Comparison of ENCODE assay signal across 10 cellular contexts in genomic region chr20:62806383-62807050, GRCh38. TPM values are rescaled to one million over a fixed set of nuclear protein-coding genes. Genes with fewer than 3 reads are reported as not detected.
DNase-seq lines count a peak whose midpoint lies in the region; ATAC-seq and TF ChIP-seq lines count a peak whose summit lies in the region.
"Had no signal": no experiment of that assay in that cellular context is flagged by ENCODE, and none has a peak within 500 bp of the region (broad histone marks: within the 10 kb centered on the region; RNA-seq: fewer than 3 reads in every experiment).

No MANE protein-coding gene starts in this region.

- H3K4me1 ChIP-seq in right lobe of liver (peaks cover 0 to 37% (median 10%) of the 10 kb centered on the region in 4 donors), tibial artery (peaks cover 0 to 54% (median 26%) of the 10 kb centered on the region in 4 donors)
- H3K4me1 ChIP-seq in effector memory CD4-positive, alpha-beta T cell (ENCODE audit: control insufficient read depth, insufficient read depth, low read length, poor library complexity, severe bottlenecking), result peaks cover 23% of the 10 kb centered on the region

- H3K27me3 Mint-ChIP-seq in activated naive CD4-positive, alpha-beta T cell treated with anti-CD3 and anti-CD28 coated beads for 36 hours (ENCODE audit: low read depth), result no peaks in the 10 kb centered on the region
- no peaks in the 10 kb centered on the region for H3K27me3 Mint-ChIP-seq in activated T-helper 17 cell treated with anti-CD3 and anti-CD28 coated beads, Interleukin-2, amount 50 U/mL, for 72 hours

- peaks cover 8% of the 10 kb centered on the region for H3K36me3 Mint-ChIP-seq in activated naive CD4-positive, alpha-beta T cell treated with anti-CD3 and anti-CD28 coated beads for 36 hours (ENCODE audit: low read depth)
- peaks cover 62% of the 10 kb centered on the region for H3K36me3 Mint-ChIP-seq in activated T-helper 17 cell treated with anti-CD3 and anti-CD28 coated beads, Interleukin-2, amount 50 U/mL, for 72 hours (ENCODE audit: low read depth)

- TF ChIP-seq POLR2A in right lobe of liver (IDR thresholded peaks at IDR 0.05), result no peak

- DNase-seq in activated naive CD4-positive, alpha-beta T cell treated with anti-CD3 and anti-CD28 coated beads for 36 hours, result no peak
- no peak for DNase-seq in activated naive CD4-positive, alpha-beta T cell (lab: John Stamatoyannopoulos, UW)
- DNase-seq in right lobe of liver (no peak), tibial artery (no peak), AG20443 (ENCODE audit: low spot score) (no peak), NK-92 (lab: John Stamatoyannopoulos, UW; ENCODE audit: unreplicated experiment) (no peak)
- DNase-seq in effector memory CD4-positive, alpha-beta T cell, result no peak
- DNase-seq: foreskin keratinocyte, NCI-H146 had no signal

- H3K9me3 ChIP-seq in right lobe of liver (no peaks in the 10 kb centered on the region), tibial artery (no peaks in the 10 kb centered on the region)
- H3K9me3 ChIP-seq in effector memory CD4-positive, alpha-beta T cell (ENCODE audit: control insufficient read depth, low read length), result no peaks in the 10 kb centered on the region

- H3K4me3 ChIP-seq in right lobe of liver, result peak overlapping the region; percentile 83 to 99 (median 98)
- peak overlapping the region; percentile 84 to 92 for H3K4me3 ChIP-seq in tibial artery
- no peak overlapping the region for H3K4me3 ChIP-seq in effector memory CD4-positive, alpha-beta T cell (ENCODE audit: insufficient read depth, low read depth, low read length, poor library complexity, severe bottlenecking)

- WGBS in right lobe of liver (ENCODE audit: insufficient coverage, low coverage, low lambda C conversion rate, missing lambda C conversion rate), result 19% methylated on average over 3 of the region's 11 CpGs

- H3K4me3 Mint-ChIP-seq in activated naive CD4-positive, alpha-beta T cell treated with anti-CD3 and anti-CD28 coated beads for 36 hours, result peak overlapping the region; percentile 79
- H3K4me3 Mint-ChIP-seq in activated T-helper 17 cell treated with anti-CD3 and anti-CD28 coated beads, Interleukin-2, amount 50 U/mL, for 72 hours, result peak overlapping the region; percentile 78

- TF ChIP-seq CTCF in right lobe of liver (IDR thresholded peaks at IDR 0.05) (no peak), tibial artery (IDR thresholded peaks at IDR 0.05) (no peak)

- H3K4me1 Mint-ChIP-seq in activated naive CD4-positive, alpha-beta T cell treated with anti-CD3 and anti-CD28 coated beads for 36 hours (ENCODE audit: low read depth), result peaks cover 24% of the 10 kb centered on the region
- H3K4me1 Mint-ChIP-seq in activated T-helper 17 cell treated with anti-CD3 and anti-CD28 coated beads, Interleukin-2, amount 50 U/mL, for 72 hours, result no peaks in the 10 kb centered on the region

- ATAC-seq in activated T-helper 17 cell treated with anti-CD3 and anti-CD28 coated beads, Interleukin-2, amount 50 U/mL, for 72 hours (replicated peaks), result no peak
- no peak for ATAC-seq in right lobe of liver

- no peak overlapping the region for H3K27ac Mint-ChIP-seq in activated naive CD4-positive, alpha-beta T cell treated with anti-CD3 and anti-CD28 coated beads for 36 hours
- H3K27ac Mint-ChIP-seq in activated T-helper 17 cell treated with anti-CD3 and anti-CD28 coated beads, Interleukin-2, amount 50 U/mL, for 72 hours, result peak overlapping the region; percentile 80

- CTCF ChIA-PET in activated naive CD4-positive, alpha-beta T cell treated with anti-CD3 and anti-CD28 coated beads for 36 hours (lab: Charles Lee), result interaction anchor here (0.5 to 1.4 kb wide), 2 partner anchors 27 to 128 kb away, joined by 4 read pairs; no protein-coding TSS in a partner anchor

- H3K27me3 ChIP-seq in right lobe of liver (no peaks in the 10 kb centered on the region), tibial artery (no peaks in the 10 kb centered on the region)
- H3K27me3 ChIP-seq in effector memory CD4-positive, alpha-beta T cell (replicated peaks; ENCODE audit: control insufficient read depth, insufficient read depth, low read length, poor library complexity, severe bottlenecking), result no peaks in the 10 kb centered on the region
- H3K27me3 ChIP-seq: foreskin keratinocyte had no signal

- no peaks in the 10 kb centered on the region for H3K9me3 Mint-ChIP-seq in activated naive CD4-positive, alpha-beta T cell treated with anti-CD3 and anti-CD28 coated beads for 36 hours
- H3K9me3 Mint-ChIP-seq in activated T-helper 17 cell treated with anti-CD3 and anti-CD28 coated beads, Interleukin-2, amount 50 U/mL, for 72 hours, result no peaks in the 10 kb centered on the region

- intact Hi-C loops in activated naive CD4-positive, alpha-beta T cell treated with anti-CD3 and anti-CD28 coated beads for 36 hours (cut with micrococcal nuclease), result loop anchor here (1.0 to 5.0 kb wide), 3 partner anchors 104 to 399 kb away; partner anchors contain the start of gene CABLES2
- intact Hi-C loops in right lobe of liver (cut with DNase I) (no loop called here), tibial artery (cut with DNase I; ENCODE audit: low total_unique reads) (loop anchor here (5.0 to 10.0 kb wide), 2 partner anchors 58 to 139 kb away; partner anchors contain the start of gene TCFL5)

- H3K36me3 ChIP-seq in right lobe of liver, result peaks cover 8 to 41% (median 27%) of the 10 kb centered on the region in 4 donors
- H3K36me3 ChIP-seq in tibial artery, result peaks cover 38 to 50% (median 48%) of the 10 kb centered on the region in 3 donors
- H3K36me3 ChIP-seq in effector memory CD4-positive, alpha-beta T cell (ENCODE audit: control insufficient read depth, insufficient read depth, low read length), result peaks cover 37% of the 10 kb centered on the region

- H3K27ac ChIP-seq in right lobe of liver (peak overlapping the region; percentile 91 to 97 (median 93)), tibial artery (peak overlapping the region in 1 of 2 donors; percentile 11)
- H3K27ac ChIP-seq in effector memory CD4-positive, alpha-beta T cell (ENCODE audit: insufficient read depth, low read length, poor library complexity, severe bottlenecking), result no peak overlapping the region

RNA-seq across cellular contexts. Expression of gene OGFR, which starts 1.9 kb away (rescaled TPM):
- 10 to 100 TPM; 23.7 to 24.6 TPM for total RNA-seq in activated naive CD4-positive, alpha-beta T cell treated with anti-CD3 and anti-CD28 coated beads for 36 hours
- total RNA-seq in activated T-helper 17 cell treated with anti-CD3 and anti-CD28 coated beads, Interleukin-2, amount 50 U/mL, for 72 hours, result 10 to 100 TPM; 42.3 to 52.6 TPM
- 10 to 100 TPM; 40.7 to 48.1 (median 47.0) TPM for total RNA-seq in right lobe of liver

RNA-seq across cellular contexts. Expression of gene MRGBP, which starts 10.2 kb away (rescaled TPM):
- total RNA-seq in activated naive CD4-positive, alpha-beta T cell treated with anti-CD3 and anti-CD28 coated beads for 36 hours, result 1 to 10 TPM; 7.3 to 8.0 TPM
- 10 to 100 TPM; 16.0 to 20.5 TPM for total RNA-seq in activated T-helper 17 cell treated with anti-CD3 and anti-CD28 coated beads, Interleukin-2, amount 50 U/mL, for 72 hours
- total RNA-seq in right lobe of liver, result 1 to 10 TPM; 3.3 to 8.0 (median 5.3) TPM

RNA-seq across cellular contexts. Expression of gene COL9A3, which starts 10.3 kb away (rescaled TPM):
- total RNA-seq in activated naive CD4-positive, alpha-beta T cell treated with anti-CD3 and anti-CD28 coated beads for 36 hours, result not detected
- total RNA-seq in activated T-helper 17 cell treated with anti-CD3 and anti-CD28 coated beads, Interleukin-2, amount 50 U/mL, for 72 hours, result not detected
- total RNA-seq in right lobe of liver, result 1 to 10 TPM; 1.5 to 7.6 (median 3.5) TPM

RNA-seq across cellular contexts. Expression of gene TCFL5, which starts 55.1 kb away (rescaled TPM):
- 1 to 10 TPM; 5.4 to 5.5 TPM for total RNA-seq in activated naive CD4-positive, alpha-beta T cell treated with anti-CD3 and anti-CD28 coated beads for 36 hours
- total RNA-seq in activated T-helper 17 cell treated with anti-CD3 and anti-CD28 coated beads, Interleukin-2, amount 50 U/mL, for 72 hours, result 1 to 10 TPM; 3.4 to 3.7 TPM
- 1 to 10 TPM; 2.9 to 5.1 (median 3.9) TPM for total RNA-seq in right lobe of liver

Comparison
In these comparisons a context has a peak if more than half of its experiments do, and no peak if none do; other contexts are left out.
1. intact Hi-C loops: an anchor here in activated naive CD4-positive, alpha-beta T cell treated with anti-CD3 and anti-CD28 coated beads for 36 hours (1.0 to 5.0 kb wide) and tibial artery (5.0 to 10.0 kb wide); none called in right lobe of liver.